In the genomic region with DNA sequence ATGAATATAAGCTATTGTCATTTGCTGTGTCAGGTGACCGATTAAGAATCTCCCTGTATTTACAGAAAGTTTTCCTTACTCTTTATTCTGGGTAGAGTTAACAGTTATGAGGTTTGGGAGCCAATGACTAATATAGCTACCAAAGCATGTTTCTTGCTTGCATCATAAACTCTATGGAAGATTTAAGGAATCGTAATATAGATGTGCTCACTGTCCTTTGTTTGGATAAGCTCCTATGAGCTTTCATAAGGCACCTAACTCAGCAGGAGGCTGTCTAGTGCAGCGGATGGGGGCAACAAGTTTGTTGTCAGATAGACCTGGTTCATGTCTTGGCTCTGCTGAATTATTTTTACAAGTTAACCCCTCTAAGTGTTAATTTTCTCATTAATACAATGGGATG, we compare ENCODE assay signal across 24 cellular contexts.
DNase-seq lines count a peak whose midpoint lies in the region; ATAC-seq, FAIRE-seq and TF ChIP-seq lines count a peak whose summit lies in the region.
"Had no signal": no experiment of that assay in that cellular context is flagged by ENCODE, and none has a peak within 500 bp of the region (broad histone marks: within the 10 kb centered on the region; RNA-seq: fewer than 3 reads in every experiment).

No MANE protein-coding gene starts in this region.

- H3K4me3 Mint-ChIP-seq in activated naive CD8-positive, alpha-beta T cell treated with anti-CD3 and anti-CD28 coated beads, Interleukin-2, amount 50 U/mL, for 24 hours = no peak overlapping the region
- H3K4me3 Mint-ChIP-seq: CD14-positive monocyte; CD4-positive, alpha-beta memory T cell; GM23338; H9; HFFc6 had no signal

- ATAC-seq in DND-41 (ENCODE audit: insufficient read depth, low read depth) (no peak), K562 (no peak)
- no peak for ATAC-seq in activated naive CD8-positive, alpha-beta T cell treated with anti-CD3 and anti-CD28 coated beads, Interleukin-2, amount 50 U/mL, for 24 hours
- ATAC-seq: A549, GM23338, HCT116 had no signal

- no peak for TF ChIP-seq POLR2A in K562 (conservative IDR thresholded peaks at IDR 0.05)

- H3F3A ChIP-seq in Loucy (ENCODE audit: low read depth) = no peaks in the 10 kb centered on the region

- H3K4me1 Mint-ChIP-seq in activated naive CD8-positive, alpha-beta T cell treated with anti-CD3 and anti-CD28 coated beads, Interleukin-2, amount 50 U/mL, for 24 hours = no peaks in the 10 kb centered on the region
- H3K4me1 Mint-ChIP-seq: CD14-positive monocyte; CD4-positive, alpha-beta memory T cell; GM23338; H9 had no signal

- CTCF ChIA-PET in K562 (lab: Yijun Ruan, JAX; ENCODE audit: low intra/inter-chr PET ratio) = interaction anchor here (0.6 kb wide), 1 partner anchor 467 kb away, joined by 3 read pairs; no protein-coding TSS in a partner anchor

- TF ChIP-seq EP300 in K562 (IDR thresholded peaks at IDR 0.05; ENCODE audit: low read length) = no peak

- H3K27ac Mint-ChIP-seq in activated naive CD8-positive, alpha-beta T cell treated with anti-CD3 and anti-CD28 coated beads, Interleukin-2, amount 50 U/mL, for 24 hours = no peak overlapping the region
- H3K27ac Mint-ChIP-seq: CD14-positive monocyte; CD4-positive, alpha-beta memory T cell; GM23338; H9; HFFc6 had no signal

- no peaks in the 10 kb centered on the region for H3K27me3 ChIP-seq in DND-41 (ENCODE audit: insufficient read depth, low read length, poor library complexity)
- no peaks in the 10 kb centered on the region for H3K27me3 ChIP-seq in Loucy (ENCODE audit: insufficient read depth, low read length, poor library complexity, severe bottlenecking)
- H3K27me3 ChIP-seq in K562 (ENCODE audit: control insufficient read depth in 2 of 2, insufficient read depth in 2 of 2, low read length in 2 of 2) = no peaks in the 10 kb centered on the region; a peak in 1 of 5 replicates
- H3K27me3 ChIP-seq: BE2C; BLaER1 treated with 17β-estradiol and CSF1 and Interleukin-3, amounts not matched to agents 10 nM and 100 nM had no signal

- H3K4me3 ChIP-seq in DND-41 (ENCODE audit: low read depth in 1 of 2, low read length in 2 of 2) (no peak overlapping the region), Loucy (ENCODE audit: low read length, poor library complexity, severe bottlenecking) (no peak overlapping the region), K562 (no peak overlapping the region)
- H3K4me3 ChIP-seq: A549; BLaER1 treated with 17β-estradiol and CSF1 and Interleukin-3, amounts not matched to agents 10 nM and 100 nM; GM23338 had no signal

- intact Hi-C loops in K562 (cut with micrococcal nuclease) = no loop called here

- POLR2A ChIA-PET in K562 (lab: Yijun Ruan, JAX) = interaction anchor here (0.7 to 0.8 kb wide), 2 partner anchors 19 to 56 kb away, joined by 3 to 5 read pairs; no protein-coding TSS in a partner anchor

- H3K4me1 ChIP-seq in DND-41 (ENCODE audit: insufficient read depth, low read length) (peaks cover 12% of the 10 kb centered on the region), Loucy (ENCODE audit: insufficient read depth, low read length, poor library complexity, severe bottlenecking) (peaks cover 13% of the 10 kb centered on the region), K562 (replicated peaks in 1 of 2; ENCODE audit: control insufficient read depth in 2 of 2, insufficient read depth in 2 of 2, low read length in 2 of 2) (no peaks in the 10 kb centered on the region)
- H3K4me1 ChIP-seq: A549; BE2C; BLaER1 treated with 17β-estradiol and CSF1 and Interleukin-3, amounts not matched to agents 10 nM and 100 nM had no signal

- FAIRE-seq in K562 (lab: Jason Lieb, UNC) = no peak
- FAIRE-seq: A549, GM12891, GM18507 had no signal

- peak; percentile 12 for DNase-seq in NCI-H146 (lab: John Stamatoyannopoulos, UW)
- DNase-seq in NCI-H146 treated with DMSO at 0.1 percent for 48 hours (lab: John Stamatoyannopoulos, UW; ENCODE audit: unreplicated experiment) = no peak
- DNase-seq in DND-41 = no peak
- no peak for DNase-seq in K562 (ENCODE audit: extremely low read depth in 1 of 4, low spot score in 3 of 4)
- no peak for DNase-seq in activated CD8-positive, alpha-beta memory T cell treated with anti-CD3 and anti-CD28 coated beads, Interleukin-2, amount 50 U/mL, for 4 hours
- DNase-seq in activated naive CD8-positive, alpha-beta T cell treated with anti-CD3 and anti-CD28 coated beads, Interleukin-2, amount 50 U/mL, for 24 hours = no peak
- DNase-seq: 8988T; ACHN; BE2C; Calu3; CD4-positive, alpha-beta memory T cell; COR-L47; DMS79; GF-D8; H9; HFFc6 had no signal

- no peaks in the 10 kb centered on the region for H3K9me2 ChIP-seq in Loucy (replicated peaks; ENCODE audit: low read depth, low read length)

- H3K79me2 ChIP-seq in DND-41 (ENCODE audit: insufficient read depth, low read length) = no peaks in the 10 kb centered on the region
- no peaks in the 10 kb centered on the region for H3K79me2 ChIP-seq in Loucy (ENCODE audit: insufficient read depth, low read length)
- H3K79me2 ChIP-seq in K562 (ENCODE audit: control insufficient read depth, insufficient read depth, low read length) = no peaks in the 10 kb centered on the region

- in situ Hi-C loops in K562 (cut with MboI) = no loop called here

- peaks cover 5% of the 10 kb centered on the region for H3K9me3 Mint-ChIP-seq in activated naive CD8-positive, alpha-beta T cell treated with anti-CD3 and anti-CD28 coated beads, Interleukin-2, amount 50 U/mL, for 24 hours
- H3K9me3 Mint-ChIP-seq: GM23338, HFFc6 had no signal

- 4% methylated on average over 3 of the region's 3 CpGs for WGBS in K562 (ENCODE audit: insufficient coverage, low coverage, missing lambda C conversion rate)

- no peaks in the 10 kb centered on the region for H3K9me3 ChIP-seq in DND-41 (ENCODE audit: insufficient read depth, low read length, severe bottlenecking)
- H3K9me3 ChIP-seq in Loucy (ENCODE audit: insufficient read depth, low read depth, low read length) = no peaks in the 10 kb centered on the region
- H3K9me3 ChIP-seq in K562 (replicated peaks; ENCODE audit: control insufficient read depth, insufficient read depth, low read depth, low read length) = no peaks in the 10 kb centered on the region
- H3K9me3 ChIP-seq: A549; BE2C; BLaER1 treated with 17β-estradiol and CSF1 and Interleukin-3, amounts not matched to agents 10 nM and 100 nM had no signal

- no peak overlapping the region for H3K9ac ChIP-seq in DND-41 (ENCODE audit: low read depth, low read length)
- H3K9ac ChIP-seq in Loucy (ENCODE audit: low read depth, low read length, poor library complexity, severe bottlenecking) = no peak overlapping the region
- H3K9ac ChIP-seq in K562 (ENCODE audit: insufficient read depth in 1 of 2, low read depth in 2 of 2, low read length in 2 of 2) = no peak overlapping the region
- H3K9ac ChIP-seq: BLaER1 treated with 17β-estradiol and CSF1 and Interleukin-3, amounts not matched to agents 10 nM and 100 nM had no signal

- TF ChIP-seq CTCF in DND-41 (IDR thresholded peaks at IDR 0.05; ENCODE audit: borderline replicate concordance, extremely low read depth, low read length, poor library complexity, severe bottlenecking) = no peak
- no peak for TF ChIP-seq CTCF in Loucy (conservative IDR thresholded peaks at IDR 0.05; ENCODE audit: low read length)
- no peak for TF ChIP-seq CTCF in K562 (IDR thresholded peaks at IDR 0.05 in 2 of 3, conservative IDR thresholded peaks at IDR 0.05 in 1 of 3; ENCODE audit: insufficient read depth in 2 of 3, low read depth in 1 of 3, low read length in 3 of 3)

- 0 out of 2 replicates have a peak overlapping the region, but pooled peaks have one; percentile 19 for H2AFZ ChIP-seq in DND-41 (ENCODE audit: low read depth, low read length)
- H2AFZ ChIP-seq in Loucy (ENCODE audit: low read length) = peak overlapping the region; percentile 68
- no peak overlapping the region for H2AFZ ChIP-seq in K562 (ENCODE audit: low read depth, low read length)
- H2AFZ ChIP-seq: GM23338 had no signal

- H3K27ac ChIP-seq in DND-41 (ENCODE audit: low read length) (no peak overlapping the region), K562 (ENCODE audit: extremely low read depth, low read depth, low read length) (no peak overlapping the region)
- H3K27ac ChIP-seq: A549; BLaER1 treated with 17β-estradiol and CSF1 and Interleukin-3, amounts not matched to agents 10 nM and 100 nM had no signal

- H3K36me3 ChIP-seq in DND-41 (ENCODE audit: insufficient read depth, low read length) (no peaks in the 10 kb centered on the region), Loucy (ENCODE audit: insufficient read depth, low read length) (no peaks in the 10 kb centered on the region), K562 (ENCODE audit: control insufficient read depth, insufficient read depth, low read length) (no peaks in the 10 kb centered on the region; the same call in 2 of the 3 replicates)
- H3K36me3 ChIP-seq: BE2C; BLaER1 treated with 17β-estradiol and CSF1 and Interleukin-3, amounts not matched to agents 10 nM and 100 nM had no signal

- no peaks in the 10 kb centered on the region for H3K9me1 ChIP-seq in K562 (ENCODE audit: control insufficient read depth, insufficient read depth, low read length)

- H3K4me2 ChIP-seq in DND-41 (ENCODE audit: insufficient read depth, low read length) = no peak overlapping the region
- peak overlapping the region; percentile 37 for H3K4me2 ChIP-seq in Loucy (ENCODE audit: low read depth, low read length, poor library complexity, severe bottlenecking)
- H3K4me2 ChIP-seq in K562 (ENCODE audit: insufficient read depth, low read length) = no peak overlapping the region
- H3K4me2 ChIP-seq: A549; BLaER1 treated with 17β-estradiol and CSF1 and Interleukin-3, amounts not matched to agents 10 nM and 100 nM; GM23338 had no signal

- TF ChIP-seq RAD21 in K562 (CRISPR knock-in tag; conservative IDR thresholded peaks at IDR 0.05 in 1 of 2, IDR thresholded peaks at IDR 0.05 in 1 of 2) = no peak

- no peaks in the 10 kb centered on the region for H3K36me3 Mint-ChIP-seq in activated naive CD8-positive, alpha-beta T cell treated with anti-CD3 and anti-CD28 coated beads, Interleukin-2, amount 50 U/mL, for 24 hours (ENCODE audit: low read depth)
- H3K36me3 Mint-ChIP-seq: CD14-positive monocyte; CD4-positive, alpha-beta memory T cell had no signal

- peaks cover 5% of the 10 kb centered on the region for H3K27me3 Mint-ChIP-seq in activated naive CD8-positive, alpha-beta T cell treated with anti-CD3 and anti-CD28 coated beads, Interleukin-2, amount 50 U/mL, for 24 hours

- H4K20me1 ChIP-seq in DND-41 (ENCODE audit: insufficient read depth, low read length) (no peaks in the 10 kb centered on the region), Loucy (ENCODE audit: insufficient read depth, low read length, poor library complexity, severe bottlenecking) (no peaks in the 10 kb centered on the region), K562 (replicated peaks; ENCODE audit: control insufficient read depth, insufficient read depth, low read length) (no peaks in the 10 kb centered on the region)
- H4K20me1 ChIP-seq: BLaER1 treated with 17β-estradiol and CSF1 and Interleukin-3, amounts not matched to agents 10 nM and 100 nM had no signal

- no TSS peak for BruUV-seq in K562 (replicated peaks; lab: Mats Ljungman, UMichigan)

TF ChIP-seq in K562, 482 proteins besides CTCF, POLR2A, EP300 and RAD21 (continues in another document):
- no peak for TF ChIP-seq CEBPG (CRISPR knock-in tag; IDR thresholded peaks at IDR 0.05)
- TF ChIP-seq CEBPG (tag; conservative IDR thresholded peaks at IDR 0.05 in 1 of 2, IDR thresholded peaks at IDR 0.05 in 1 of 2) = peak in 1 of 2 experiments; percentile 92; a peak in 2 of 4 replicates
